Comparison of ENCODE assay signal across 15 cellular contexts in the genomic region with DNA sequence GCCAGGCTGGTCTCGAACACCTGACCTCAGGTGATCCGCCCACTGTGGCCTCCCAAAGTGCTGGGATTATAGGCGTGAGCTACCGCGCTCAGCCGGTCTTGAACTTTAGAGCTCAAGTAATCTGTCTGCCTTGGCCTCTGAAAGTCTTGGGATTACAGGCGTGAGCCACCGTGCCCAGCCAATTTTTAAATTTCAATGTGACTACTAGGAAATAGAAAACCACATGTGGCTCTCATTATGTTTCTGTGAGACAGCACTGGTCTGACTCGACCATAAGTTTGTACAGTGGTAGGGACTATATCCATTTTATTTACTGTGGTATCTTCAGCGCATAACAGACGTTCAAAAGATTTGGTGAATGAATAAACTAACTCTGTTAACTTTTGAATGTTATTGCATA. TPM values are rescaled to one million over a fixed set of nuclear protein-coding genes. Genes with fewer than 3 reads are reported as not detected.
DNase-seq lines count a peak whose midpoint lies in the region; ATAC-seq, FAIRE-seq and TF ChIP-seq lines count a peak whose summit lies in the region.
"Had no signal": no experiment of that assay in that cellular context is flagged by ENCODE, and none has a peak within 500 bp of the region (broad histone marks: within the 10 kb centered on the region; RNA-seq: fewer than 3 reads in every experiment).

No MANE protein-coding gene starts in this region.

- H3K36me3 ChIP-seq in Loucy (ENCODE audit: insufficient read depth, low read length): no peaks in the 10 kb centered on the region
- H3K36me3 ChIP-seq: brain microvascular endothelial cell, heart left ventricle had no signal

- FAIRE-seq in HTR-8/SVneo (lab: Jason Lieb, UNC): no peak

- H3K9me2 ChIP-seq in Loucy (replicated peaks; ENCODE audit: low read depth, low read length): no peaks in the 10 kb centered on the region

- ATAC-seq in activated CD8-positive, alpha-beta memory T cell treated with anti-CD3 and anti-CD28 coated beads, Interleukin-2, amount 10 ng/mL, durations not matched to agents 7 days and 5 days: peak; percentile 40
- no peak for ATAC-seq in GM18520 (IDR thresholded peaks at IDR 0.05; ENCODE audit: unreplicated experiment)
- ATAC-seq: heart left ventricle, Right ventricle myocardium inferior had no signal

- peaks cover 44% of the 10 kb centered on the region for H3K4me1 ChIP-seq in Loucy (ENCODE audit: insufficient read depth, low read length, poor library complexity, severe bottlenecking)

- H3K9me3 ChIP-seq in Loucy (ENCODE audit: insufficient read depth, low read depth, low read length): no peaks in the 10 kb centered on the region
- H3K9me3 ChIP-seq: heart left ventricle had no signal

- H3K4me1 Mint-ChIP-seq in activated CD8-positive, alpha-beta memory T cell treated with anti-CD3 and anti-CD28 coated beads, Interleukin-2, amount 10 ng/mL, durations not matched to agents 7 days and 5 days: peaks cover 49% of the 10 kb centered on the region
- peaks cover 59% of the 10 kb centered on the region for H3K4me1 Mint-ChIP-seq in brain

- peak overlapping the region; percentile 4 for H3K4me2 ChIP-seq in Loucy (ENCODE audit: low read depth, low read length, poor library complexity, severe bottlenecking)

- peaks cover 8% of the 10 kb centered on the region for H3K36me3 Mint-ChIP-seq in activated CD8-positive, alpha-beta memory T cell treated with anti-CD3 and anti-CD28 coated beads, Interleukin-2, amount 10 ng/mL, durations not matched to agents 7 days and 5 days
- peaks cover 13% of the 10 kb centered on the region for H3K36me3 Mint-ChIP-seq in brain

- DNase-seq in activated CD8-positive, alpha-beta memory T cell treated with anti-CD3 and anti-CD28 coated beads, Interleukin-2, amount 10 ng/mL, durations not matched to agents 7 days and 5 days: peak; percentile 43
- DNase-seq in activated CD8-positive, alpha-beta memory T cell treated with anti-CD3 and anti-CD28 coated beads, Interleukin-2, amount 50 U/mL, for 4 hours: no peak
- peak; percentile 67 for DNase-seq in stromal cell of bone marrow (ENCODE audit: low read depth)
- DNase-seq in HTR-8/SVneo (ENCODE audit: insufficient read length, low spot score): no peak
- no peak for DNase-seq in epidermal melanocyte (ENCODE audit: insufficient read length, low spot score)
- DNase-seq: activated T-cell treated with anti-CD3 and anti-CD28 coated beads, Interleukin-2, amount 50 U/mL, for 24 hours; brain microvascular endothelial cell; GOT3; heart left ventricle; NCI-H1105 treated with DMSO at 0.1 percent for 48 hours; NCI-H524 had no signal

- H2AFZ ChIP-seq in Loucy (ENCODE audit: low read length): no peak overlapping the region

- CTCF ChIA-PET in activated CD8-positive, alpha-beta memory T cell treated with anti-CD3 and anti-CD28 coated beads, Interleukin-2, amount 10 ng/mL, durations not matched to agents 7 days and 5 days (lab: Charles Lee): no interaction called here

- no peak overlapping the region for H3K27ac Mint-ChIP-seq in activated CD8-positive, alpha-beta memory T cell treated with anti-CD3 and anti-CD28 coated beads, Interleukin-2, amount 10 ng/mL, durations not matched to agents 7 days and 5 days
- peak overlapping the region in 4 of 5 experiments; percentile 22 to 94 (median 66) for H3K27ac Mint-ChIP-seq in brain
- H3K27ac Mint-ChIP-seq: activated T-cell treated with anti-CD3 and anti-CD28 coated beads, Interleukin-2, amount 50 U/mL, for 24 hours had no signal

- no peaks in the 10 kb centered on the region for H3K9me3 Mint-ChIP-seq in activated CD8-positive, alpha-beta memory T cell treated with anti-CD3 and anti-CD28 coated beads, Interleukin-2, amount 10 ng/mL, durations not matched to agents 7 days and 5 days (ENCODE audit: low read depth)
- peaks cover 0 to 3% (median 0%) of the 10 kb centered on the region in 5 experiments for H3K9me3 Mint-ChIP-seq in brain
- H3K9me3 Mint-ChIP-seq: activated T-cell treated with anti-CD3 and anti-CD28 coated beads, Interleukin-2, amount 50 U/mL, for 24 hours had no signal

- peaks cover 80% of the 10 kb centered on the region for H4K20me1 ChIP-seq in Loucy (ENCODE audit: insufficient read depth, low read length, poor library complexity, severe bottlenecking)

- no peaks in the 10 kb centered on the region for H3F3A ChIP-seq in Loucy (ENCODE audit: low read depth)

- no peak overlapping the region for H3K4me3 ChIP-seq in Loucy (ENCODE audit: low read length, poor library complexity, severe bottlenecking)
- H3K4me3 ChIP-seq: heart left ventricle had no signal

- no peaks in the 10 kb centered on the region for H3K27me3 ChIP-seq in Loucy (ENCODE audit: insufficient read depth, low read length, poor library complexity, severe bottlenecking)
- H3K27me3 ChIP-seq: brain microvascular endothelial cell, heart left ventricle had no signal

- H3K4me3 Mint-ChIP-seq in activated CD8-positive, alpha-beta memory T cell treated with anti-CD3 and anti-CD28 coated beads, Interleukin-2, amount 10 ng/mL, durations not matched to agents 7 days and 5 days: no peak overlapping the region
- peak overlapping the region in 1 of 5 experiments; percentile 18 for H3K4me3 Mint-ChIP-seq in brain
- H3K4me3 Mint-ChIP-seq: activated T-cell treated with anti-CD3 and anti-CD28 coated beads, Interleukin-2, amount 50 U/mL, for 24 hours had no signal

- no peaks in the 10 kb centered on the region for H3K27me3 Mint-ChIP-seq in activated CD8-positive, alpha-beta memory T cell treated with anti-CD3 and anti-CD28 coated beads, Interleukin-2, amount 10 ng/mL, durations not matched to agents 7 days and 5 days
- no peaks in the 10 kb centered on the region for H3K27me3 Mint-ChIP-seq in brain
- H3K27me3 Mint-ChIP-seq: activated T-cell treated with anti-CD3 and anti-CD28 coated beads, Interleukin-2, amount 50 U/mL, for 24 hours had no signal

- H3K9ac ChIP-seq in Loucy (ENCODE audit: low read depth, low read length, poor library complexity, severe bottlenecking): no peak overlapping the region

- TF ChIP-seq CTCF in Loucy (conservative IDR thresholded peaks at IDR 0.05; ENCODE audit: low read length) (no peak), brain (conservative IDR thresholded peaks at IDR 0.05) (no peak)

- peaks cover 94% of the 10 kb centered on the region for H3K79me2 ChIP-seq in Loucy (ENCODE audit: insufficient read depth, low read length)

RNA-seq across cellular contexts. Expression of a gene that starts 9.1 kb away (rescaled TPM):
- total RNA-seq in activated CD8-positive, alpha-beta memory T cell treated with anti-CD3 and anti-CD28 coated beads, Interleukin-2, amount 10 ng/mL, durations not matched to agents 7 days and 5 days: 10 to 100 TPM; 36.7 to 42.1 TPM
- 33.3 TPM for polyA plus RNA-seq in brain (ENCODE audit: insufficient read depth, low read depth, low replicate concordance)

Comparison
In these comparisons a context has a peak if more than half of its experiments do, and no peak if none do; other contexts are left out.
1. DNase-seq: peak in activated CD8-positive, alpha-beta memory T cell treated with anti-CD3 and anti-CD28 coated beads, Interleukin-2, amount 10 ng/mL, durations not matched to agents 7 days and 5 days (single experiment) and stromal cell of bone marrow (single experiment); none in activated CD8-positive, alpha-beta memory T cell treated with anti-CD3 and anti-CD28 coated beads, Interleukin-2, amount 50 U/mL, for 4 hours (single experiment), HTR-8/SVneo (single experiment) and epidermal melanocyte (single experiment).